Comparison of ENCODE assay signal across 30 cellular contexts in genomic region chr13:74895042-74895811, GRCh38.
"Had no signal": no experiment of that assay in that cellular context is flagged by ENCODE, and none has a peak within 500 bp of the region (broad histone marks: within the 10 kb centered on the region; RNA-seq: fewer than 3 reads in every experiment).

No MANE protein-coding gene starts in this region.

- H3K27me3 ChIP-seq: adrenal gland, body of pancreas, breast epithelium had no signal

- ATAC-seq: activated naive CD4-positive, alpha-beta T cell treated with anti-CD3 and anti-CD28 coated beads, Interleukin-2, amount 50 U/mL, for 72 hours; activated T-cell treated with anti-CD3 and anti-CD28 coated beads, Interleukin-2, amount 50 U/mL, for 4 hours; body of pancreas; K562 had no signal

- H3K36me3 ChIP-seq: adrenal gland, breast epithelium had no signal

- H3K4me3 ChIP-seq: adrenal gland, body of pancreas, breast epithelium, coronary artery, K562, PC-9 had no signal

- H3K4me1 ChIP-seq: adrenal gland, body of pancreas, breast epithelium had no signal

- H3K27ac ChIP-seq: adrenal gland, body of pancreas, breast epithelium, coronary artery, PC-9, VCaP had no signal

- H3K9me3 ChIP-seq: adrenal gland, body of pancreas, breast epithelium had no signal

- DNase-seq: activated B cell treated with CpG ODN at 0.5 μM for 24 hours; activated CD4-positive, alpha-beta memory T cell treated with anti-CD3 and anti-CD28 coated beads for 36 hours; activated CD4-positive, alpha-beta T cell treated with anti-CD3 and anti-CD28 coated beads for 4 hours; activated CD4-positive, alpha-beta T cell treated with anti-CD3 and anti-CD28 coated beads, Interleukin-2, amount 50 U/mL, for 1 hour; activated CD4-positive, CD25-positive, alpha-beta regulatory T cell treated with anti-CD3 and anti-CD28 coated beads, Interleukin-2, amount 50 U/mL, for 72 hours; activated CD8-positive, alpha-beta memory T cell treated with anti-CD3 and anti-CD28 coated beads, Interleukin-2, amount 50 U/mL, for 4 hours; activated gamma-delta T cell treated with Interleukin-2 at 50 U/mL for 16 hours; activated naive CD4-positive, alpha-beta T cell treated with anti-CD3 and anti-CD28 coated beads for 36 hours; activated T-cell treated with anti-CD3 and anti-CD28 coated beads for 4 hours; activated T-cell treated with anti-CD3 and anti-CD28 coated beads, Interleukin-2, amount 50 U/mL, for 4 hours; adrenal gland; body of pancreas; IMR-90; Karpas-422; MM.1S; NCI-H1105; NCI-H1417 treated with DMSO at 0.1 percent for 48 hours; NCI-H187 treated with DMSO at 0.1 percent for 48 hours; NCI-H2081 treated with DMSO at 0.1 percent for 48 hours; NCI-H345; NCI-H526; NCI-H748 treated with DMSO at 0.1 percent for 48 hours; NK-92 treated with Interleukin-12 subunit alpha and Interleukin-12 subunit beta, amount 100 ng/mL, for 24 hours; PC-9; Right ventricle myocardium superior had no signal
